ENCODE assay signal across 16 cellular contexts in the genomic region with DNA sequence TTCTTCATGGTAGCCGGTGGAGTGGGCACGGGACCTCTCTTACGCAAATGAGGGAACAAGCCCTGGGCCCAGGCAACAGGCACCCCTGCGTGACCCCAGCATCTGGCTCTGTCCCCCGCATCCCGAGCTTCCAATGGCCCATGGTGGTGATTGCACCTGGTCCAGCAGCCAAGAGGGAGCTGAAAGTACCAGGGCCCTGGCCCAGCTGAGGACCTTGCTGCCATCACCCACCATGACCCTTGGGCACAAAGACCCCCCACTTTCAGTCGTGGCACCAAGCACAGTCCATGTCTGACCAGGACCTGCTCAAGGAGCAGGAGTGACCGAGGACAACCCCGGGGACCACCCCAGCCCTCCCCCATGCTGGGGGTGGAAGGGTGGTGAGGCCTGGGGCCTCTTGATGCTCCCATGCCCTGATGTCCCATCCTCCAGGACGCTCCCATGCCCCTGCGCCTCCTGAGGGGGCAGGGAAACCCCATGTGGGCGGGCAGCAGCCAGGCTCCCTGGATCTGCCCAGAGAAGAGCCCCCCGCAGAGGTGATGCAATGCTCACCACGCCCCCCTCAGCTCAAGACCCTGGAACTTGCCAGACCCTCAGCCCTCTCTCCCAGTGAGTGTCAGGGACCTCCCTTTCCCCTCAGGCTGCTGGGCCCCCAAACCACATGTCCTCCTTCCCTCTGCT.
DNase-seq lines count a peak whose midpoint lies in the region; ATAC-seq and TF ChIP-seq lines count a peak whose summit lies in the region.
"Had no signal": no experiment of that assay in that cellular context is flagged by ENCODE, and none has a peak within 500 bp of the region (broad histone marks: within the 10 kb centered on the region; RNA-seq: fewer than 3 reads in every experiment).

No MANE protein-coding gene starts in this region.

- H3K4me1 ChIP-seq in GM23338 (ENCODE audit: insufficient read depth) (no peaks in the 10 kb centered on the region), neuronal stem cell (ENCODE audit: control insufficient read depth in 2 of 2, insufficient read depth in 1 of 2, low read depth in 1 of 2, low read length in 2 of 2) (peaks cover 0 to 6% of the 10 kb centered on the region in 2 donors)
- H3K4me1 ChIP-seq: A549, BE2C had no signal

- H3K4me2 ChIP-seq in GM23338, result no peak overlapping the region
- H3K4me2 ChIP-seq in neuronal stem cell (ENCODE audit: insufficient read depth, low read length, poor library complexity, severe bottlenecking), result no peak overlapping the region
- H3K4me2 ChIP-seq: A549 had no signal

- H3K4ac ChIP-seq in neuronal stem cell (ENCODE audit: low read length), result no peak overlapping the region

- H3K27me3 ChIP-seq in GM23338 (ENCODE audit: insufficient read depth), result no peaks in the 10 kb centered on the region
- H3K27me3 ChIP-seq in H7 (ENCODE audit: control insufficient read depth, insufficient read depth, low read length), result no peaks in the 10 kb centered on the region
- H3K27me3 ChIP-seq in neuronal stem cell (ENCODE audit: control insufficient read depth in 3 of 3, insufficient read depth in 3 of 3, low read depth in 1 of 3, low read length in 3 of 3), result peaks cover 0 to 2% (median 0%) of the 10 kb centered on the region in 3 experiments
- H3K27me3 ChIP-seq: BE2C had no signal

- H4K8ac ChIP-seq in neuronal stem cell (ENCODE audit: low read depth, low read length), result no peak overlapping the region

- no peak overlapping the region for H2AFZ ChIP-seq in GM23338
- no peak overlapping the region for H2AFZ ChIP-seq in neuronal stem cell (ENCODE audit: low read length)

- peak overlapping the region; percentile 89 for H2AK5ac ChIP-seq in neuronal stem cell (ENCODE audit: low read depth, low read length)

- DNase-seq in GM23338 (ENCODE audit: low spot score) (no peak), H7 (peak; percentile 52), glutamatergic neuron (peak; percentile 3), neuronal stem cell (ENCODE audit: low spot score) (no peak), NCI-H226 (no peak), NCI-H345 (lab: John Stamatoyannopoulos, UW) (no peak)
- DNase-seq in activated CD8-positive, alpha-beta memory T cell treated with anti-CD3 and anti-CD28 coated beads for 24 hours, result no peak
- DNase-seq: BE2C; CD4-positive, alpha-beta memory T cell; DND-41; GDM1; GOT3; HCEC 1CT had no signal

- H3K27me3 Mint-ChIP-seq in GM23338 (ENCODE audit: insufficient read depth, low read depth, poor library complexity), result peaks cover 13% of the 10 kb centered on the region
- peaks cover 14% of the 10 kb centered on the region for H3K27me3 Mint-ChIP-seq in glutamatergic neuron (ENCODE audit: unreplicated experiment)

- peak overlapping the region; percentile 18 for H3K9ac ChIP-seq in neuronal stem cell (ENCODE audit: low read depth, low read length, poor library complexity)

- H3K14ac ChIP-seq in neuronal stem cell (ENCODE audit: low read length), result peak overlapping the region; percentile 75

- H2BK15ac ChIP-seq in neuronal stem cell (ENCODE audit: low read length), result no peak overlapping the region

- H3K4me3 Mint-ChIP-seq in GM23338 (no peak overlapping the region), glutamatergic neuron (ENCODE audit: unreplicated experiment) (no peak overlapping the region)
- H3K4me3 Mint-ChIP-seq: CD4-positive, alpha-beta memory T cell had no signal

- H3K18ac ChIP-seq in neuronal stem cell (ENCODE audit: low read length), result peak overlapping the region; percentile 82

- H3K9me3 Mint-ChIP-seq in GM23338 (peaks cover 37% of the 10 kb centered on the region), glutamatergic neuron (ENCODE audit: unreplicated experiment) (peaks cover 26% of the 10 kb centered on the region)

- H2BK5ac ChIP-seq in neuronal stem cell (ENCODE audit: low read length), result peak overlapping the region; percentile 80

- no peak overlapping the region for H3K4me3 ChIP-seq in GM23338
- no peak overlapping the region for H3K4me3 ChIP-seq in H7 (ENCODE audit: insufficient read depth, low read depth, low read length)
- no peak overlapping the region for H3K4me3 ChIP-seq in neuronal stem cell (ENCODE audit: low read length in 2 of 2)
- H3K4me3 ChIP-seq: A549 had no signal

- H3K9me3 ChIP-seq in neuronal stem cell (replicated peaks in 1 of 2; ENCODE audit: control insufficient read depth in 2 of 2, insufficient read depth in 1 of 2, low read depth in 1 of 2, low read length in 2 of 2), result peaks cover 17 to 21% of the 10 kb centered on the region in 2 donors
- H3K9me3 ChIP-seq: BE2C had no signal

- no peaks in the 10 kb centered on the region for H3K36me3 ChIP-seq in GM23338 (ENCODE audit: insufficient read depth)
- H3K36me3 ChIP-seq in H7 (replicated peaks; ENCODE audit: control insufficient read depth, insufficient read depth, low read length), result no peaks in the 10 kb centered on the region
- H3K36me3 ChIP-seq in neuronal stem cell (replicated peaks in 1 of 2; ENCODE audit: control insufficient read depth in 2 of 2, insufficient read depth in 2 of 2, low read length in 2 of 2), result peaks cover 0 to 7% of the 10 kb centered on the region in 2 donors
- H3K36me3 ChIP-seq: BE2C had no signal

- no CpG with 5 or more reads among the region's 14 CpGs for WGBS in neuronal stem cell (ENCODE audit: extremely low coverage in 2 of 2, insufficient read length in 2 of 2, insufficient replicate concordance in 1 of 2), 2 donors

- no peaks in the 10 kb centered on the region for H4K20me1 ChIP-seq in GM23338 (replicated peaks; ENCODE audit: insufficient read depth)

- H3K23ac ChIP-seq in neuronal stem cell (ENCODE audit: low read depth, low read length, poor library complexity), result peak overlapping the region; percentile 83

- no peak for ATAC-seq in GM23338
- ATAC-seq: A549, HepG2 had no signal

- peaks cover 4% of the 10 kb centered on the region for H3K79me1 ChIP-seq in neuronal stem cell (ENCODE audit: low read depth, low read length)

- 0 out of 2 replicates have a peak, but pooled peaks cover 4% of the 10 kb centered on the region for H3F3A ChIP-seq in GM23338 (replicated peaks; ENCODE audit: low read depth)

- no peak overlapping the region for H3K27ac ChIP-seq in GM23338 (ENCODE audit: low read depth)
- no peak overlapping the region for H3K27ac ChIP-seq in neuronal stem cell (replicated peaks; ENCODE audit: low read length)
- H3K27ac ChIP-seq: A549, C4-2B had no signal

- H2BK12ac ChIP-seq in neuronal stem cell (ENCODE audit: low read length), result no peak overlapping the region

- peaks cover 3% of the 10 kb centered on the region; the same call in 2 of the 3 replicates for H3K4me1 Mint-ChIP-seq in GM23338
- peaks cover 32% of the 10 kb centered on the region for H3K4me1 Mint-ChIP-seq in glutamatergic neuron (ENCODE audit: low read depth, unreplicated experiment)

- H2BK120ac ChIP-seq in neuronal stem cell (ENCODE audit: low read depth, low read length), result no peak overlapping the region

- H4K91ac ChIP-seq in neuronal stem cell (ENCODE audit: low read depth, low read length, poor library complexity), result no peak overlapping the region

- TF ChIP-seq CTCF in GM23338 (conservative IDR thresholded peaks at IDR 0.05; ENCODE audit: low read depth in 2 of 2) (no peak), glutamatergic neuron (IDR thresholded peaks at IDR 0.05; ENCODE audit: partially characterized antibody, unreplicated experiment) (no peak)

- H3K79me2 ChIP-seq in GM23338 (replicated peaks; ENCODE audit: insufficient read depth), result no peaks in the 10 kb centered on the region

- H3K27ac Mint-ChIP-seq in GM23338, result peak overlapping the region; percentile 56; the same call in 1 of the 2 replicates
- no peak overlapping the region for H3K27ac Mint-ChIP-seq in glutamatergic neuron (ENCODE audit: unreplicated experiment)
- H3K27ac Mint-ChIP-seq: CD4-positive, alpha-beta memory T cell had no signal

- H3K36me3 Mint-ChIP-seq in GM23338 (ENCODE audit: low read depth) (peaks cover 26% of the 10 kb centered on the region), glutamatergic neuron (ENCODE audit: unreplicated experiment) (peaks cover 15% of the 10 kb centered on the region)

- no peaks in the 10 kb centered on the region for H3K9me2 ChIP-seq in GM23338 (ENCODE audit: insufficient read depth)

TF ChIP-seq in GM23338, 12 proteins besides CTCF, POLR2A, EP300 and RAD21 (continues in another document):
- TF ChIP-seq POLR2AphosphoS5 (IDR thresholded peaks at IDR 0.05; ENCODE audit: low read depth), result no peak
- no peak for TF ChIP-seq EZH2 (IDR thresholded peaks at IDR 0.05; ENCODE audit: low read depth, unreplicated experiment)
- TF ChIP-seq ZNF331 (CRISPR knock-in tag; IDR thresholded peaks at IDR 0.05; ENCODE audit: low read depth), result no peak
- TF ChIP-seq EZH2phosphoT487 (IDR thresholded peaks at IDR 0.05; ENCODE audit: unreplicated experiment), result no peak
- no peak for TF ChIP-seq CREB1 (CRISPR knock-in tag; IDR thresholded peaks at IDR 0.05; ENCODE audit: low read depth)
- TF ChIP-seq STAT1 (IDR thresholded peaks at IDR 0.05; ENCODE audit: unreplicated experiment), result no peak
- TF ChIP-seq NANOG (IDR thresholded peaks at IDR 0.05; ENCODE audit: borderline replicate concordance), result no peak

Comparison
In these comparisons a context has a peak if more than half of its experiments do, and no peak if none do; other contexts are left out.
1. DNase-seq: peak in H7 (single experiment) and glutamatergic neuron (single experiment); none in GM23338 (single experiment), neuronal stem cell (single experiment), NCI-H226 (single experiment), NCI-H345 (single experiment) and activated CD8-positive, alpha-beta memory T cell treated with anti-CD3 and anti-CD28 coated beads for 24 hours (single experiment).